Comparison of ENCODE assay signal across 9 cellular contexts in the genomic region with DNA sequence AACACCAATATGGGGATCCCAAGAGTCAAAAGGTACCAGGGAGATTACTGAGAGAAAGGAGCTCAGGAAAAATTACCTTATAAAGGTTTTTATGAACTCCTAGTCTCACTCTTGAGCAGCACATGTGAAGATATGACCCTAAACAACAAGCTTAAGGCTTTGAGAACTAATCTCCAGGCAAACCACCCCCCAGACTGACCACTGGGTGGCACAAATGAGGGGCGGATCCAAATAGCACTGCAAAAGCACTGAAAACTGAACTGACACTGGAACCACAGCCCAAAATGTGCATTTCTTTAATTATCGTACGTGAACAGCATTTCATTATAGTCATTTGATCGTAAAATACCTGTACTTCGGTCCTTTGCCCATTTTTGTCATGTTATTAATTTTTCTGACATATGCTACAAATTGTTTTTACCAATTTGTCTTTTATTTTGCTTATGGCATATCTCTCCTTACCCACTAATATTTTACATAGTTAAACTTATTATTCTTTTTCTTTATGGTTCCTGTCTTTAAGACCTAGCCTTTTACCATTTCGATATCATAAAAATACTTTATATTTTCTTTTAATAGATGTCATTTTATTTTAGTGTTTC. TPM values are rescaled to one million over a fixed set of nuclear protein-coding genes. Genes with fewer than 3 reads are reported as not detected.
A peak's percentile ranks its signal among the peaks of the same experiment; 100 is the strongest.
DNase-seq lines count a peak whose midpoint lies in the region; ATAC-seq and TF ChIP-seq lines count a peak whose summit lies in the region.
"Had no signal": no experiment of that assay in that cellular context is flagged by ENCODE, and none has a peak within 500 bp of the region (broad histone marks: within the 10 kb centered on the region; RNA-seq: fewer than 3 reads in every experiment).

No MANE protein-coding gene starts in this region.

- H4K8ac ChIP-seq in neuronal stem cell (ENCODE audit: low read depth, low read length): no peak overlapping the region

- no peak overlapping the region for H3K4me2 ChIP-seq in neuronal stem cell (ENCODE audit: insufficient read depth, low read length, poor library complexity, severe bottlenecking)

- H3K9me3 ChIP-seq in neuronal stem cell (replicated peaks in 1 of 2; ENCODE audit: control insufficient read depth in 2 of 2, insufficient read depth in 1 of 2, low read depth in 1 of 2, low read length in 2 of 2) (no peaks in the 10 kb centered on the region), T-helper 17 cell (ENCODE audit: control insufficient read depth, low read length, poor library complexity, severe bottlenecking) (no peaks in the 10 kb centered on the region)
- H3K9me3 ChIP-seq: neutrophil had no signal

- ATAC-seq in GM19467 (IDR thresholded peaks at IDR 0.05; ENCODE audit: unreplicated experiment): no peak
- no peak for ATAC-seq in T-helper 17 cell

- no peak overlapping the region for H3K4me3 ChIP-seq in neuronal stem cell (ENCODE audit: low read length in 2 of 2)

- TF ChIP-seq POLR2A in erythroblast (IDR thresholded peaks at IDR 0.05; ENCODE audit: low read length): no peak

- H3K4me1 ChIP-seq in neuronal stem cell (ENCODE audit: control insufficient read depth in 2 of 2, insufficient read depth in 1 of 2, low read depth in 1 of 2, low read length in 2 of 2): no peaks in the 10 kb centered on the region

- H2BK12ac ChIP-seq in neuronal stem cell (ENCODE audit: low read length): no peak overlapping the region

- CTCF ChIA-PET in HEK293T (lab: Yijun Ruan, JAX): interaction anchor here (0.7 to 2.1 kb wide), 8 partner anchors 8 to 872 kb away, joined by 3 to 9 read pairs (median 4); no protein-coding TSS in a partner anchor

- no peak overlapping the region for H3K4ac ChIP-seq in neuronal stem cell (ENCODE audit: low read length)

- no peaks in the 10 kb centered on the region for H3K79me1 ChIP-seq in neuronal stem cell (ENCODE audit: low read depth, low read length)

- peaks cover 3% of the 10 kb centered on the region for H3K36me3 Mint-ChIP-seq in T-helper 17 cell (ENCODE audit: low read depth)

- no peak overlapping the region for H2BK15ac ChIP-seq in neuronal stem cell (ENCODE audit: low read length)

- no peak overlapping the region for H2BK120ac ChIP-seq in neuronal stem cell (ENCODE audit: low read depth, low read length)

- H4K91ac ChIP-seq in neuronal stem cell (ENCODE audit: low read depth, low read length, poor library complexity): no peak overlapping the region

- peak; percentile 51 for DNase-seq in D341Med (ENCODE audit: low spot score)
- peak; percentile 33 for DNase-seq in HEK293T (ENCODE audit: extremely low spot score)
- DNase-seq in SKM-1 (lab: John Stamatoyannopoulos, UW; ENCODE audit: unreplicated experiment): peak; percentile 4
- peak; percentile 68 to 72 for DNase-seq in erythroblast (lab: John Stamatoyannopoulos, UW)
- peak; percentile 14 for DNase-seq in neuronal stem cell (ENCODE audit: low spot score)
- no peak for DNase-seq in GOT3 (lab: John Stamatoyannopoulos, UW)
- no peak for DNase-seq in T-helper 17 cell

- H3K14ac ChIP-seq in neuronal stem cell (ENCODE audit: low read length): no peak overlapping the region

- POLR2A ChIA-PET in HEK293T (lab: Yijun Ruan, JAX): no interaction called here

- H2BK5ac ChIP-seq in neuronal stem cell (ENCODE audit: low read length): no peak overlapping the region

- no peaks in the 10 kb centered on the region for H3K27me3 Mint-ChIP-seq in T-helper 17 cell

- no peak overlapping the region for H3K27ac ChIP-seq in neuronal stem cell (replicated peaks; ENCODE audit: low read length)
- H3K27ac ChIP-seq: neutrophil had no signal

- no peak overlapping the region for H3K23ac ChIP-seq in neuronal stem cell (ENCODE audit: low read depth, low read length, poor library complexity)

- no CpG with 5 or more reads among the region's 6 CpGs for WGBS in neuronal stem cell (ENCODE audit: extremely low coverage in 2 of 2, insufficient read length in 2 of 2, insufficient replicate concordance in 1 of 2), 2 donors

- no peak overlapping the region for H3K9ac ChIP-seq in neuronal stem cell (ENCODE audit: low read depth, low read length, poor library complexity)

- H3K27ac Mint-ChIP-seq in T-helper 17 cell: no peak overlapping the region

- H3K18ac ChIP-seq in neuronal stem cell (ENCODE audit: low read length): no peak overlapping the region

- H2AFZ ChIP-seq in neuronal stem cell (ENCODE audit: low read length): no peak overlapping the region

- no peak overlapping the region for H2AK5ac ChIP-seq in neuronal stem cell (ENCODE audit: low read depth, low read length)

- H3K27me3 ChIP-seq in neuronal stem cell (ENCODE audit: control insufficient read depth in 3 of 3, insufficient read depth in 3 of 3, low read depth in 1 of 3, low read length in 3 of 3): no peaks in the 10 kb centered on the region
- H3K27me3 ChIP-seq: neutrophil had no signal

- peaks cover 2 to 64% of the 10 kb centered on the region in 2 donors for H3K36me3 ChIP-seq in neuronal stem cell (replicated peaks in 1 of 2; ENCODE audit: control insufficient read depth in 2 of 2, insufficient read depth in 2 of 2, low read length in 2 of 2)

- H3K4me1 Mint-ChIP-seq in T-helper 17 cell: no peaks in the 10 kb centered on the region

- H3K4me3 Mint-ChIP-seq in T-helper 17 cell: no peak overlapping the region

TF ChIP-seq in HEK293T, 16 proteins besides CTCF, POLR2A, EP300 and RAD21:
- no peak for TF ChIP-seq LEF1 (IDR thresholded peaks at IDR 0.05; ENCODE audit: borderline replicate concordance)
- no peak for TF ChIP-seq L3MBTL2 (conservative IDR thresholded peaks at IDR 0.05)
- TF ChIP-seq SP1 (IDR thresholded peaks at IDR 0.05): no peak
- no peak for TF ChIP-seq HDGF (IDR thresholded peaks at IDR 0.05; ENCODE audit: borderline replicate concordance)
- no peak for TF ChIP-seq ELF4 (IDR thresholded peaks at IDR 0.05)
- TF ChIP-seq FOXK2 (IDR thresholded peaks at IDR 0.05): no peak
- TF ChIP-seq FOXA1 (IDR thresholded peaks at IDR 0.05): no peak
- TF ChIP-seq FOXM1 (IDR thresholded peaks at IDR 0.05; ENCODE audit: borderline replicate concordance): no peak
- TF ChIP-seq NFRKB (IDR thresholded peaks at IDR 0.05): no peak
- TF ChIP-seq, protein P1, sequence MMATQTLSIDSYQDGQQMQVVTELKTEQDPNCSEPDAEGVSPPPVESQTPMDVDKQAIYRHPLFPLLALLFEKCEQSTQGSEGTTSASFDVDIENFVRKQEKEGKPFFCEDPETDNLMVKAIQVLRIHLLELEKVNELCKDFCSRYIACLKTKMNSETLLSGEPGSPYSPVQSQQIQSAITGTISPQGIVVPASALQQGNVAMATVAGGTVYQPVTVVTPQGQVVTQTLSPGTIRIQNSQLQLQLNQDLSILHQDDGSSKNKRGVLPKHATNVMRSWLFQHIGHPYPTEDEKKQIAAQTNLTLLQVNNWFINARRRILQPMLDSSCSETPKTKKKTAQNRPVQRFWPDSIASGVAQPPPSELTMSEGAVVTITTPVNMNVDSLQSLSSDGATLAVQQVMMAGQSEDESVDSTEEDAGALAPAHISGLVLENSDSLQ (IDR thresholded peaks at IDR 0.05): no peak
- no peak for TF ChIP-seq SUZ12 (IDR thresholded peaks at IDR 0.05)
- TF ChIP-seq ZNF384 (IDR thresholded peaks at IDR 0.05): no peak
- TF ChIP-seq BHLHE40 (IDR thresholded peaks at IDR 0.05; ENCODE audit: borderline replicate concordance): no peak
- no peak for TF ChIP-seq ARNT (IDR thresholded peaks at IDR 0.05)

RNA-seq across cellular contexts. Expression of a gene that starts 31.5 kb away (rescaled TPM):
- 253 TPM for polyA plus RNA-seq in neuronal stem cell (2013, experiment 1 of 2)
- 314 TPM for polyA plus RNA-seq in neuronal stem cell (2013, experiment 2 of 2)
- 10 to 100 TPM; 22.1 to 31.9 TPM for total RNA-seq in T-helper 17 cell

RNA-seq across cellular contexts. Expression of a gene that starts 44.5 kb away (rescaled TPM):
- polyA plus RNA-seq in neuronal stem cell (2013, experiment 1 of 2): 7.9 TPM
- 8.5 TPM for polyA plus RNA-seq in neuronal stem cell (2013, experiment 2 of 2)
- 10 to 100 TPM; 17.2 to 23.1 TPM for total RNA-seq in T-helper 17 cell

Comparison
In these comparisons a context has a peak if more than half of its experiments do, and no peak if none do; other contexts are left out.
1. DNase-seq: peak in D341Med (single experiment), HEK293T (single experiment), SKM-1 (single experiment), erythroblast (2 of 2) and neuronal stem cell (single experiment); none in GOT3 (single experiment) and T-helper 17 cell (0 of 3).